8 cellular contexts compared by ENCODE assay signal in genomic region chr12:111757361-111758119, GRCh38. TPM values are rescaled to one million over a fixed set of nuclear protein-coding genes. Genes with fewer than 3 reads are reported as not detected.
DNase-seq lines count a peak whose midpoint lies in the region; ATAC-seq and TF ChIP-seq lines count a peak whose summit lies in the region.

No MANE protein-coding gene starts in this region.

- CTCF ChIA-PET in CD4-positive, alpha-beta T cell (lab: Charles Lee): no interaction called here

- no peak overlapping the region for H3K27ac Mint-ChIP-seq in CD4-positive, alpha-beta T cell

- H3K27me3 ChIP-seq in SJCRH30: peaks cover 4% of the 10 kb centered on the region; the same call in 1 of the 2 replicates
- no peaks in the 10 kb centered on the region for H3K27me3 ChIP-seq in smooth muscle cell (ENCODE audit: low read depth)
- H3K27me3 ChIP-seq in CD4-positive, alpha-beta T cell (ENCODE audit: control insufficient read depth, insufficient read depth, low read length): no peaks in the 10 kb centered on the region

- H3K4me3 ChIP-seq in SJCRH30 (no peak overlapping the region), smooth muscle cell (no peak overlapping the region)

- H4K20me1 ChIP-seq in smooth muscle cell (ENCODE audit: low read depth): peaks cover 8% of the 10 kb centered on the region

- intact Hi-C loops in CD4-positive, alpha-beta T cell (cut with DNase I, micrococcal nuclease): no loop called here

- H3K36me3 Mint-ChIP-seq in CD4-positive, alpha-beta T cell (ENCODE audit: low read depth): peaks cover 23% of the 10 kb centered on the region

- TF ChIP-seq CTCF in smooth muscle cell (IDR thresholded peaks at IDR 0.05; ENCODE audit: borderline replicate concordance, insufficient read depth, poor library complexity, severe bottlenecking): no peak
- no peak for TF ChIP-seq CTCF in CD4-positive, alpha-beta T cell (IDR thresholded peaks at IDR 0.05)

- 66% methylated on average over 15 of the region's 15 CpGs for WGBS in smooth muscle cell (ENCODE audit: low lambda C conversion rate)

- H3K9me3 Mint-ChIP-seq in CD4-positive, alpha-beta T cell: no peaks in the 10 kb centered on the region

- no peak overlapping the region for H3K4me3 Mint-ChIP-seq in CD4-positive, alpha-beta T cell

- POLR2A ChIA-PET in CD4-positive, alpha-beta T cell (lab: Charles Lee): no interaction called here

- H3K9me3 ChIP-seq in SJCRH30 (replicated peaks) (no peaks in the 10 kb centered on the region), smooth muscle cell (replicated peaks; ENCODE audit: low read depth) (no peaks in the 10 kb centered on the region)
- H3K9me3 ChIP-seq in CD4-positive, alpha-beta T cell (ENCODE audit: control insufficient read depth, low read length): no peaks in the 10 kb centered on the region

- peaks cover 11% of the 10 kb centered on the region for H3K27me3 Mint-ChIP-seq in CD4-positive, alpha-beta T cell

- no peaks in the 10 kb centered on the region for H3F3A ChIP-seq in smooth muscle cell (ENCODE audit: low read depth)

- DNase-seq in A172 (ENCODE audit: low spot score): peak; percentile 32
- DNase-seq in SJCRH30: peak; percentile 59 to 62
- peak; percentile 64 for DNase-seq in glomerular visceral epithelial cell (ENCODE audit: extremely low spot score)
- no peak for DNase-seq in smooth muscle cell (lab: John Stamatoyannopoulos, UW; ENCODE audit: unreplicated experiment)
- DNase-seq in middle frontal gyrus (ENCODE audit: extremely low spot score, low spot score): no peak
- no peak for DNase-seq in retina
- DNase-seq in CD4-positive, alpha-beta T cell: no peak

- no peak overlapping the region for H3K9ac ChIP-seq in smooth muscle cell (ENCODE audit: low read depth)

- H3K36me3 ChIP-seq in SJCRH30 (no peaks in the 10 kb centered on the region), smooth muscle cell (ENCODE audit: low read depth) (no peaks in the 10 kb centered on the region)

- H3K27ac ChIP-seq in SJCRH30 (no peak overlapping the region), smooth muscle cell (ENCODE audit: low read depth) (no peak overlapping the region)
- no peak overlapping the region for H3K27ac ChIP-seq in CD4-positive, alpha-beta T cell (ENCODE audit: low read depth, low read length)

- H3K4me1 ChIP-seq in SJCRH30: peaks cover 20% of the 10 kb centered on the region
- peaks cover 12% of the 10 kb centered on the region for H3K4me1 ChIP-seq in smooth muscle cell (ENCODE audit: low read depth)

- peak overlapping the region; percentile 40 for H3K4me2 ChIP-seq in smooth muscle cell

- no peaks in the 10 kb centered on the region for H3K79me2 ChIP-seq in smooth muscle cell (ENCODE audit: low read depth)

- H2AFZ ChIP-seq in smooth muscle cell (ENCODE audit: low read depth): no peak overlapping the region

- peak; percentile 39 for ATAC-seq in GM21515 (IDR thresholded peaks at IDR 0.05; ENCODE audit: unreplicated experiment)
- no peak for ATAC-seq in CD4-positive, alpha-beta T cell (ENCODE audit: poor library complexity)

- peaks cover 6% of the 10 kb centered on the region for H3K4me1 Mint-ChIP-seq in CD4-positive, alpha-beta T cell (ENCODE audit: low read depth)

RNA-seq across cellular contexts. Expression of gene ALDH2, which starts 9.2 kb away (rescaled TPM):
- total RNA-seq in A172 (2014; rRNA removed; shearing (Covaris generic)): not detected in 2 replicates
- 0.79 and 2.0 TPM in 2 replicates for total RNA-seq in SJCRH30 (2014; rRNA removed; shearing (Covaris generic))
- 17.0 and 30.5 TPM in 2 replicates for total RNA-seq in smooth muscle cell
- polyA plus RNA-seq in smooth muscle cell: 54.6 and 75.3 TPM in 2 replicates
- 1 to 10 TPM; 2.0 to 2.1 TPM for total RNA-seq in CD4-positive, alpha-beta T cell

Comparison
In these comparisons a context has a peak if more than half of its experiments do, and no peak if none do; other contexts are left out.
1. DNase-seq: peak in A172 (single experiment), SJCRH30 (2 of 2) and glomerular visceral epithelial cell (single experiment); none in smooth muscle cell (single experiment), middle frontal gyrus (single experiment), retina (single experiment) and CD4-positive, alpha-beta T cell (0 of 10).